ENCODE assay signal across 1 cellular context in genomic region chr3:151776259-151776740, GRCh38.
TF ChIP-seq lines count a peak whose summit lies in the region.

No MANE protein-coding gene starts in this region.

TF ChIP-seq in A549, 52 proteins besides CTCF, POLR2A, EP300 and RAD21 (continued from another document):
- TF ChIP-seq USF2 (IDR thresholded peaks at IDR 0.05) (no peak), CHD4 (IDR thresholded peaks at IDR 0.05; ENCODE audit: borderline replicate concordance) (no peak), FOXS1 (CRISPR knock-in tag; IDR thresholded peaks at IDR 0.05) (no peak), RCOR1 (IDR thresholded peaks at IDR 0.05; ENCODE audit: low read depth, low read length) (no peak), EHMT2 (IDR thresholded peaks at IDR 0.05; ENCODE audit: low read depth) (no peak), CHD2 (IDR thresholded peaks at IDR 0.05; ENCODE audit: low read length, partially characterized antibody) (no peak), TP53 (CRISPR knock-in tag; IDR thresholded peaks at IDR 0.05) (no peak), MAX (IDR thresholded peaks at IDR 0.05) (no peak), CBX2 (IDR thresholded peaks at IDR 0.05; ENCODE audit: borderline replicate concordance, low read depth) (no peak), HOXB13 (CRISPR knock-in tag; IDR thresholded peaks at IDR 0.05; ENCODE audit: low read depth) (no peak), CBX8 (IDR thresholded peaks at IDR 0.05) (no peak), GATA3 (IDR thresholded peaks at IDR 0.05; ENCODE audit: borderline replicate concordance) (no peak), ATOH8 (CRISPR knock-in tag; IDR thresholded peaks at IDR 0.05; ENCODE audit: low read depth) (no peak), FOSB (CRISPR knock-in tag; IDR thresholded peaks at IDR 0.05) (peak; percentile 91), JUNB (IDR thresholded peaks at IDR 0.05) (no peak), ZC3H11A (IDR thresholded peaks at IDR 0.05) (no peak)
